19 cellular contexts compared by ENCODE assay signal in the genomic region with DNA sequence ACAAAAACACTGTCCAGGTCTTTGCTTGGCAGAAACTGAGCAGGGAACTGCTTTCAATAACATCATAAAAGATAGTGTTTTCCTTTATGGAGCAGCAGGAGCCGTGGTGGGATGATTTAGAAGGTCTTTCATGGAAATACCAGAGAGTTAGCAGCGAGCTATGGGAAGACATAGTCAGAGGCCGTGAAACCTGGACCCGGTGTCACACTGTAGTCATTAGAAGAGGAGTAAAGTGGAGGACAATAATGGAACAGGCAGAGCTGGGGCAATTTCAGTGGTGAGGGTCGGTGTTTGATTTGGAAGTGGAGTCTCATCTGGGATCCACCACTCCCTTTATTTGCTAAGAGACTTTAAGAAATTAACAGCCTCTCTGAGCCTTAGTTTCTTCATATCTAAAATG. TPM values are rescaled to one million over a fixed set of nuclear protein-coding genes. Genes with fewer than 3 reads are reported as not detected.
DNase-seq lines count a peak whose midpoint lies in the region; ATAC-seq, FAIRE-seq and TF ChIP-seq lines count a peak whose summit lies in the region.
"Had no signal": no experiment of that assay in that cellular context is flagged by ENCODE, and none has a peak within 500 bp of the region (broad histone marks: within the 10 kb centered on the region; RNA-seq: fewer than 3 reads in every experiment).

No MANE protein-coding gene starts in this region.

- H3K9me3 ChIP-seq in HepG2 (ENCODE audit: low read length), result no peaks in the 10 kb centered on the region
- no peaks in the 10 kb centered on the region for H3K9me3 ChIP-seq in right lobe of liver
- H3K9me3 ChIP-seq in K562 (replicated peaks; ENCODE audit: control insufficient read depth, insufficient read depth, low read depth, low read length), result no peaks in the 10 kb centered on the region
- H3K9me3 ChIP-seq in neural progenitor cell (ENCODE audit: low read depth), result no peaks in the 10 kb centered on the region
- H3K9me3 ChIP-seq: BLaER1 had no signal

- CTCF ChIA-PET in HepG2 (lab: Yijun Ruan, JAX; ENCODE audit: low intra/inter-chr PET ratio, low total read pairs), result no interaction called here
- CTCF ChIA-PET in K562 (lab: Yijun Ruan, JAX; ENCODE audit: low intra/inter-chr PET ratio), result no interaction called here

- H3K9me1 ChIP-seq in K562 (ENCODE audit: control insufficient read depth, insufficient read depth, low read length), result no peaks in the 10 kb centered on the region

- TF ChIP-seq EP300 in HepG2 (IDR thresholded peaks at IDR 0.05; ENCODE audit: low read depth in 2 of 2, low read length in 2 of 2), result no peak
- no peak for TF ChIP-seq EP300 in HepG2 (CRISPR knock-in tag; IDR thresholded peaks at IDR 0.05; ENCODE audit: borderline replicate concordance)
- TF ChIP-seq EP300 in K562 (IDR thresholded peaks at IDR 0.05; ENCODE audit: low read length), result no peak

- H3K27me3 ChIP-seq in HepG2 (ENCODE audit: control insufficient read depth in 1 of 2, insufficient read depth in 2 of 2, low read length in 2 of 2) (no peaks in the 10 kb centered on the region), right lobe of liver (no peaks in the 10 kb centered on the region), K562 (ENCODE audit: control insufficient read depth in 2 of 2, insufficient read depth in 2 of 2, low read length in 2 of 2) (no peaks in the 10 kb centered on the region), neural progenitor cell (no peaks in the 10 kb centered on the region)
- H3K27me3 ChIP-seq: BLaER1 had no signal

- no peak overlapping the region for H3K27ac ChIP-seq in HepG2 (ENCODE audit: extremely low read length, insufficient read depth, low read length)
- no peak overlapping the region for H3K27ac ChIP-seq in right lobe of liver
- H3K27ac ChIP-seq in K562 (ENCODE audit: extremely low read depth, low read depth, low read length), result no peak overlapping the region; the same call in 2 of the 3 replicates
- peak overlapping the region; percentile 49 for H3K27ac ChIP-seq in neural progenitor cell
- H3K27ac ChIP-seq: BLaER1 had no signal

- H3K4me1 ChIP-seq in HepG2 (ENCODE audit: insufficient read depth, low read length) (no peaks in the 10 kb centered on the region), right lobe of liver (no peaks in the 10 kb centered on the region), K562 (replicated peaks in 1 of 2; ENCODE audit: control insufficient read depth in 2 of 2, insufficient read depth in 2 of 2, low read length in 2 of 2) (peaks cover 8 to 23% of the 10 kb centered on the region in 2 experiments; a peak in 4 of 5 replicates), neural progenitor cell (peaks cover 6% of the 10 kb centered on the region)
- H3K4me1 ChIP-seq: BLaER1 had no signal

- H3K4me2 ChIP-seq in HepG2 (ENCODE audit: low read depth, low read length), result no peak overlapping the region
- H3K4me2 ChIP-seq in K562 (ENCODE audit: insufficient read depth, low read length), result peak overlapping the region; percentile 0; the same call in 1 of the 2 replicates
- no peak overlapping the region for H3K4me2 ChIP-seq in neural progenitor cell
- H3K4me2 ChIP-seq: BLaER1 had no signal

- H3K9ac ChIP-seq in HepG2 (ENCODE audit: insufficient read depth, low read depth, low read length) (no peak overlapping the region), K562 (ENCODE audit: insufficient read depth in 1 of 2, low read depth in 2 of 2, low read length in 2 of 2) (peak overlapping the region in 1 of 2 experiments; percentile 55; a peak in 1 of 4 replicates), neural progenitor cell (no peak overlapping the region)
- H3K9ac ChIP-seq: BLaER1 had no signal

- H3F3A ChIP-seq in neural progenitor cell (ENCODE audit: low read depth), result no peaks in the 10 kb centered on the region

- DNase-seq in HepG2 (ENCODE audit: low spot score) (no peak), right lobe of liver (no peak), K562 (ENCODE audit: extremely low read depth in 1 of 4, low spot score in 3 of 4) (no peak), neural progenitor cell (ENCODE audit: low spot score) (no peak), CD14-positive monocyte (ENCODE audit: low spot score) (no peak), HTR-8/SVneo (ENCODE audit: insufficient read length, low spot score) (no peak)
- DNase-seq in activated naive CD4-positive, alpha-beta T cell (lab: John Stamatoyannopoulos, UW), result no peak
- DNase-seq: CD8-positive, alpha-beta memory T cell; DMS79 treated with DMSO at 0.1 percent for 48 hours; H7; KG1; NCI-H1105 treated with DMSO at 0.1 percent for 48 hours; NCI-H187; NCI-H345; NCI-H524 treated with DMSO at 0.1 percent for 48 hours; SHP77 treated with DMSO at 0.1 percent for 48 hours had no signal

- H3K27me3 Mint-ChIP-seq in neural progenitor cell (ENCODE audit: insufficient read depth, low read depth) (no peaks in the 10 kb centered on the region), CD14-positive monocyte (ENCODE audit: low read depth in 3 of 3) (peaks cover 0 to 1% (median 0%) of the 10 kb centered on the region in 3 donors)
- H3K27me3 Mint-ChIP-seq: CD8-positive, alpha-beta memory T cell had no signal

- H2AFZ ChIP-seq in HepG2 (ENCODE audit: low read length) (no peak overlapping the region), K562 (ENCODE audit: low read depth, low read length) (no peak overlapping the region), neural progenitor cell (replicated peaks) (no peak overlapping the region)

- no peaks in the 10 kb centered on the region for H3K9me3 Mint-ChIP-seq in neural progenitor cell
- no peaks in the 10 kb centered on the region for H3K9me3 Mint-ChIP-seq in CD14-positive monocyte
- H3K9me3 Mint-ChIP-seq: CD8-positive, alpha-beta memory T cell had no signal

- TF ChIP-seq CTCF in HepG2 (CRISPR knock-in tag; IDR thresholded peaks at IDR 0.05) (no peak), right lobe of liver (IDR thresholded peaks at IDR 0.05) (no peak), K562 (IDR thresholded peaks at IDR 0.05 in 2 of 3, conservative IDR thresholded peaks at IDR 0.05 in 1 of 3; ENCODE audit: insufficient read depth in 2 of 3, low read depth in 1 of 3, low read length in 3 of 3) (no peak), neural progenitor cell (IDR thresholded peaks at IDR 0.05) (no peak), CD14-positive monocyte (IDR thresholded peaks at IDR 0.05) (no peak)

- H4K20me1 ChIP-seq in HepG2 (ENCODE audit: insufficient read depth, low read length) (peaks cover 75% of the 10 kb centered on the region), K562 (replicated peaks; ENCODE audit: control insufficient read depth, insufficient read depth, low read length) (0 out of 2 replicates have a peak, but pooled peaks cover 4% of the 10 kb centered on the region), neural progenitor cell (ENCODE audit: low read depth) (no peaks in the 10 kb centered on the region)
- H4K20me1 ChIP-seq: BLaER1 had no signal

- TF ChIP-seq RAD21 in HepG2 (CRISPR knock-in tag; IDR thresholded peaks at IDR 0.05), result no peak
- no peak for TF ChIP-seq RAD21 in K562 (CRISPR knock-in tag; conservative IDR thresholded peaks at IDR 0.05 in 1 of 2, IDR thresholded peaks at IDR 0.05 in 1 of 2)

- peaks cover 8% of the 10 kb centered on the region for H3K4me1 Mint-ChIP-seq in neural progenitor cell
- peaks cover 4% of the 10 kb centered on the region for H3K4me1 Mint-ChIP-seq in CD14-positive monocyte
- H3K4me1 Mint-ChIP-seq: CD8-positive, alpha-beta memory T cell had no signal

- TF ChIP-seq POLR2A in HepG2 (IDR thresholded peaks at IDR 0.05; ENCODE audit: insufficient read depth in 1 of 2, low read depth in 2 of 2, low read length in 2 of 2), result no peak
- TF ChIP-seq POLR2A in right lobe of liver (IDR thresholded peaks at IDR 0.05), result no peak
- no peak for TF ChIP-seq POLR2A in K562 (conservative IDR thresholded peaks at IDR 0.05)

- POLR2A ChIA-PET in HepG2 (lab: Yijun Ruan, JAX) (no interaction called here), K562 (lab: Yijun Ruan, JAX) (no interaction called here)

- in situ Hi-C loops in HepG2 (cut with HindIII; ENCODE audit: extremely low pct_ligation_motif_present, low pct_unique_long_range_greater_than_20kb), result no loop called here
- in situ Hi-C loops in K562 (cut with MboI), result no loop called here

- no peak for FAIRE-seq in HepG2 (lab: Jason Lieb, UNC)
- no peak for FAIRE-seq in K562 (lab: Jason Lieb, UNC)
- FAIRE-seq in HTR-8/SVneo (lab: Jason Lieb, UNC), result no peak

- no TSS peak for BruUV-seq in HepG2 (replicated peaks; lab: Mats Ljungman, UMichigan)
- BruUV-seq in K562 (replicated peaks; lab: Mats Ljungman, UMichigan), result no TSS peak

- H3K36me3 Mint-ChIP-seq in neural progenitor cell, result peaks cover 30% of the 10 kb centered on the region
- peaks cover 39 to 60% of the 10 kb centered on the region in 2 donors for H3K36me3 Mint-ChIP-seq in CD14-positive monocyte

- no peaks in the 10 kb centered on the region for H3K79me2 ChIP-seq in HepG2 (ENCODE audit: insufficient read depth, low read length)
- no peaks in the 10 kb centered on the region for H3K79me2 ChIP-seq in K562 (ENCODE audit: control insufficient read depth, insufficient read depth, low read length)
- H3K79me2 ChIP-seq in neural progenitor cell (ENCODE audit: low read depth), result no peaks in the 10 kb centered on the region

- ATAC-seq in HepG2 (no peak; the same call in 2 of the 3 replicates), right lobe of liver (no peak), K562 (peak; percentile 53)

- no peak overlapping the region for H3K4me3 ChIP-seq in HepG2 (replicated peaks in 1 of 3; ENCODE audit: insufficient read depth in 1 of 3, low read depth in 2 of 3, low read length in 3 of 3)
- H3K4me3 ChIP-seq in right lobe of liver, result no peak overlapping the region
- H3K4me3 ChIP-seq in K562, result no peak overlapping the region
- H3K4me3 ChIP-seq in neural progenitor cell, result no peak overlapping the region
- H3K4me3 ChIP-seq: BLaER1 had no signal

- 93% methylated on average over 5 of the region's 5 CpGs for WGBS in HepG2 (ENCODE audit: low lambda C conversion rate)
- 93% methylated on average over 2 of the region's 5 CpGs for WGBS in right lobe of liver (ENCODE audit: insufficient coverage, low coverage, low lambda C conversion rate, missing lambda C conversion rate)
- 48% methylated on average over 5 of the region's 5 CpGs for WGBS in K562 (ENCODE audit: insufficient coverage, low coverage, missing lambda C conversion rate)

- H3K36me3 ChIP-seq in HepG2 (replicated peaks in 1 of 2; ENCODE audit: control insufficient read depth in 1 of 2, insufficient read depth in 2 of 2, low read length in 2 of 2), result peaks cover 8 to 55% of the 10 kb centered on the region in 2 experiments
- H3K36me3 ChIP-seq in right lobe of liver, result peaks cover 0 to 3% (median 0%) of the 10 kb centered on the region in 4 donors
- H3K36me3 ChIP-seq in K562 (ENCODE audit: control insufficient read depth, insufficient read depth, low read length), result peaks cover 3% of the 10 kb centered on the region; the same call in 2 of the 3 replicates
- peaks cover 6% of the 10 kb centered on the region for H3K36me3 ChIP-seq in neural progenitor cell

- no peak overlapping the region for H3K4me3 Mint-ChIP-seq in neural progenitor cell
- no peak overlapping the region for H3K4me3 Mint-ChIP-seq in CD14-positive monocyte
- H3K4me3 Mint-ChIP-seq: CD8-positive, alpha-beta memory T cell had no signal

- intact Hi-C loops in HepG2 (cut with micrococcal nuclease; ENCODE audit: unreplicated experiment), result no loop called here
- intact Hi-C loops in right lobe of liver (cut with DNase I), result no loop called here
- intact Hi-C loops in K562 (cut with micrococcal nuclease), result no loop called here
- intact Hi-C loops in CD14-positive monocyte (cut with micrococcal nuclease), result no loop called here

- H3K27ac Mint-ChIP-seq in neural progenitor cell (no peak overlapping the region), CD14-positive monocyte (peak overlapping the region in 3 of 7 donors; percentile 3 to 45 (median 37))
- H3K27ac Mint-ChIP-seq: CD8-positive, alpha-beta memory T cell had no signal

RNA-seq across cellular contexts. Expression of gene GHSR, which starts 57.5 kb away (rescaled TPM):
- not detected in 2 replicates for total RNA-seq in HepG2 (2016; rRNA removed; fragmentation: Illumina TruSeq; extraction: Trizol)
- total RNA-seq in HepG2 (2016; cell fraction: cytosol; rRNA removed; fragmentation: Illumina TruSeq; extraction: Trizol; ENCODE audit: low read depth), result not detected in 2 replicates
- total RNA-seq in HepG2 (2016; cell fraction: insoluble cytoplasmic fraction; rRNA removed; fragmentation: Illumina TruSeq; extraction: Trizol), result not detected in 2 replicates
- total RNA-seq in HepG2 (2016; cell fraction: membrane; rRNA removed; fragmentation: Illumina TruSeq; extraction: Trizol), result not detected in 2 replicates
- not detected in 2 replicates for total RNA-seq in HepG2 (2016; cell fraction: nucleus; rRNA removed; fragmentation: Illumina TruSeq; extraction: Trizol)
- polyA plus RNA-seq in HepG2 (2011; rRNA removed), result not detected in 2 replicates
- polyA plus RNA-seq in HepG2 (2011; cell fraction: cytosol; rRNA removed), result not detected in 2 replicates
- polyA plus RNA-seq in HepG2 (2011; cell fraction: nucleus; rRNA removed), result not detected in 2 replicates
- not detected in 2 replicates for polyA plus RNA-seq in HepG2 (2012)
- polyA plus RNA-seq in HepG2 (2016; cell fraction: cytosol; fragmentation: Illumina TruSeq; extraction: Trizol; ENCODE audit: low read depth), result not detected in 2 replicates
- polyA plus RNA-seq in HepG2 (2016; cell fraction: insoluble cytoplasmic fraction; fragmentation: Illumina TruSeq; extraction: Trizol; ENCODE audit: low read depth), result not detected in 2 replicates
- not detected in 2 replicates for polyA plus RNA-seq in HepG2 (2016; cell fraction: membrane; fragmentation: Illumina TruSeq; extraction: Trizol; ENCODE audit: low read depth)
- polyA plus RNA-seq in HepG2 (2016; cell fraction: nucleus; fragmentation: Illumina TruSeq; extraction: Trizol; ENCODE audit: insufficient read depth, low read depth), result not detected in 2 replicates
- polyA minus RNA-seq in HepG2 (2011; rRNA and poly(A)+ RNA removed; ENCODE audit: low replicate concordance), result not detected in 2 replicates
- polyA minus RNA-seq in HepG2 (2011; cell fraction: cytosol; rRNA and poly(A)+ RNA removed), result not detected in 2 replicates
- polyA minus RNA-seq in HepG2 (2011; cell fraction: nucleus; rRNA and poly(A)+ RNA removed), result not detected in 2 replicates
- not detected for total RNA-seq in right lobe of liver
- not detected in 2 replicates for total RNA-seq in K562 (2011; cell fraction: chromatin; rRNA removed; ENCODE audit: low replicate concordance)
- not detected in 2 replicates for total RNA-seq in K562 (2011; cell fraction: nucleolus; rRNA removed)
- not detected in 2 replicates for total RNA-seq in K562 (2011; cell fraction: nucleoplasm; rRNA removed)
- total RNA-seq in K562 (2014; rRNA removed), result not detected in 2 replicates
- not detected in 2 replicates for total RNA-seq in K562 (2014; rRNA removed; fragmentation: Illumina TruSeq; extraction: Trizol)
- not detected in 2 replicates for total RNA-seq in K562 (2015; rRNA removed; fragmentation: Illumina TruSeq; extraction: Trizol)
- not detected in 2 replicates for total RNA-seq in K562 (2021)
- polyA plus RNA-seq in K562 (2011; rRNA removed), result not detected in 2 replicates
- not detected in 2 replicates for polyA plus RNA-seq in K562 (2011; cell fraction: cytosol; rRNA removed)
- not detected in 2 replicates for polyA plus RNA-seq in K562 (2011; cell fraction: nucleus; rRNA removed)
- polyA plus RNA-seq in K562 (2012), result not detected in 2 replicates
- not detected in 2 replicates for polyA plus RNA-seq in K562 (2014; fragmentation: Illumina TruSeq; extraction: Trizol)
- polyA plus RNA-seq in K562 (2014; fragmentation: Nextera tagmentation; extraction: Ambion mirVana), result not detected
- polyA plus RNA-seq in K562 (2014; rRNA removed), result not detected in 2 replicates
- polyA minus RNA-seq in K562 (2011; rRNA and poly(A)+ RNA removed), result not detected in 2 replicates
- not detected in 2 replicates for polyA minus RNA-seq in K562 (2011; cell fraction: cytosol; rRNA and poly(A)+ RNA removed)
- polyA minus RNA-seq in K562 (2011; cell fraction: nucleus; rRNA and poly(A)+ RNA removed), result not detected in 2 replicates
- total RNA-seq in neural progenitor cell (ENCODE audit: low replicate concordance), result not detected in 2 replicates
- not detected for polyA plus RNA-seq in CD14-positive monocyte
- total RNA-seq: A673; CD8-positive, alpha-beta memory T cell; H7; RPMI7951 had no signal
- polyA plus RNA-seq: CD8-positive, alpha-beta memory T cell had no signal

Comparison
In these comparisons a context has a peak if more than half of its experiments do, and no peak if none do; other contexts are left out.
1. Of the 241 proteins assayed by ChIP-seq in both HepG2 and K562: peak only in HepG2: RBM22; only in K562: none; in both: none; in neither: 240.